Comparison of ENCODE assay signal across 9 cellular contexts in genomic region chr15:62125763-62126162, GRCh38. TPM values are rescaled to one million over a fixed set of nuclear protein-coding genes. Genes with fewer than 3 reads are reported as not detected.
DNase-seq lines count a peak whose midpoint lies in the region; ATAC-seq, FAIRE-seq and TF ChIP-seq lines count a peak whose summit lies in the region.
"Had no signal": no experiment of that assay in that cellular context is flagged by ENCODE, and none has a peak within 500 bp of the region (broad histone marks: within the 10 kb centered on the region; RNA-seq: fewer than 3 reads in every experiment).

No MANE protein-coding gene starts in this region.

- no peak overlapping the region for H3K27ac Mint-ChIP-seq in stimulated activated naive CD8-positive, alpha-beta T cell treated with anti-CD3 and anti-CD28 coated beads, Interleukin-15, amount 100 ng/mL, for 72 hours
- H3K27ac Mint-ChIP-seq in activated naive CD8-positive, alpha-beta T cell treated with anti-CD3 and anti-CD28 coated beads for 36 hours, result no peak overlapping the region
- H3K27ac Mint-ChIP-seq: activated naive CD8-positive, alpha-beta T cell had no signal

- ATAC-seq in right cardiac atrium, result peak; percentile 74 to 76
- no peak for ATAC-seq in stimulated activated naive CD8-positive, alpha-beta T cell treated with anti-CD3 and anti-CD28 coated beads, Interleukin-15, amount 100 ng/mL, for 72 hours
- ATAC-seq in HG02981 (IDR thresholded peaks at IDR 0.05; ENCODE audit: unreplicated experiment), result no peak

- no peak overlapping the region for H3K27ac ChIP-seq in right cardiac atrium (ENCODE audit: low read length)

- no peak overlapping the region for H3K4me3 Mint-ChIP-seq in stimulated activated naive CD8-positive, alpha-beta T cell treated with anti-CD3 and anti-CD28 coated beads, Interleukin-15, amount 100 ng/mL, for 72 hours
- no peak overlapping the region for H3K4me3 Mint-ChIP-seq in activated naive CD8-positive, alpha-beta T cell treated with anti-CD3 and anti-CD28 coated beads for 36 hours
- H3K4me3 Mint-ChIP-seq: activated naive CD8-positive, alpha-beta T cell had no signal

- H3K4me1 ChIP-seq in BE2C (peaks cover 12% of the 10 kb centered on the region), right cardiac atrium (ENCODE audit: control insufficient read depth, insufficient read depth, low read length) (no peaks in the 10 kb centered on the region)

- peak; percentile 79 for TF ChIP-seq CTCF in BE2C (IDR thresholded peaks at IDR 0.05; ENCODE audit: low read depth, low read length)

- 7% methylated on average over 2 of the region's 2 CpGs for WGBS in right cardiac atrium

- in situ Hi-C loops in SK-MEL-5 (cut with HindIII; ENCODE audit: low pct_unique_long_range_greater_than_20kb, low sequenced_read_pairs), result no loop called here

- no peaks in the 10 kb centered on the region for H3K36me3 ChIP-seq in BE2C

- FAIRE-seq in HTR-8/SVneo (lab: Jason Lieb, UNC), result no peak

- no peaks in the 10 kb centered on the region for H3K9me3 ChIP-seq in BE2C
- H3K9me3 ChIP-seq in right cardiac atrium (ENCODE audit: control insufficient read depth, low read length), result no peaks in the 10 kb centered on the region

- peaks cover 56% of the 10 kb centered on the region for H3K4me1 Mint-ChIP-seq in stimulated activated naive CD8-positive, alpha-beta T cell treated with anti-CD3 and anti-CD28 coated beads, Interleukin-15, amount 100 ng/mL, for 72 hours
- H3K4me1 Mint-ChIP-seq in activated naive CD8-positive, alpha-beta T cell treated with anti-CD3 and anti-CD28 coated beads for 36 hours, result peaks cover 26% of the 10 kb centered on the region

- no peaks in the 10 kb centered on the region for H3K27me3 ChIP-seq in BE2C
- no peaks in the 10 kb centered on the region for H3K27me3 ChIP-seq in right cardiac atrium (ENCODE audit: control insufficient read depth, insufficient read depth)

- H3K36me3 Mint-ChIP-seq in activated naive CD8-positive, alpha-beta T cell treated with anti-CD3 and anti-CD28 coated beads for 36 hours, result no peaks in the 10 kb centered on the region

- peaks cover 0 to 17% of the 10 kb centered on the region in 2 donors for H3K9me3 Mint-ChIP-seq in stimulated activated naive CD8-positive, alpha-beta T cell treated with anti-CD3 and anti-CD28 coated beads, Interleukin-15, amount 100 ng/mL, for 72 hours
- H3K9me3 Mint-ChIP-seq in activated naive CD8-positive, alpha-beta T cell treated with anti-CD3 and anti-CD28 coated beads for 36 hours, result peaks cover 10% of the 10 kb centered on the region

- intact Hi-C loops in right cardiac atrium (cut with DNase I), result no loop called here

- DNase-seq in BE2C, result peak; percentile 69
- DNase-seq in M059J (ENCODE audit: low read depth), result peak; percentile 47
- DNase-seq in SK-MEL-5 (ENCODE audit: low read depth, low spot score), result peak; percentile 76
- DNase-seq in right cardiac atrium, result no peak
- no peak for DNase-seq in stimulated activated naive CD8-positive, alpha-beta T cell treated with anti-CD3 and anti-CD28 coated beads, Interleukin-15, amount 100 ng/mL, for 72 hours
- no peak for DNase-seq in HTR-8/SVneo (ENCODE audit: insufficient read length, low spot score)
- DNase-seq in activated naive CD8-positive, alpha-beta T cell treated with anti-CD3 and anti-CD28 coated beads for 36 hours, result no peak

- H3K27me3 Mint-ChIP-seq in stimulated activated naive CD8-positive, alpha-beta T cell treated with anti-CD3 and anti-CD28 coated beads, Interleukin-15, amount 100 ng/mL, for 72 hours, result peaks cover 14% of the 10 kb centered on the region
- no peaks in the 10 kb centered on the region for H3K27me3 Mint-ChIP-seq in activated naive CD8-positive, alpha-beta T cell treated with anti-CD3 and anti-CD28 coated beads for 36 hours
- H3K27me3 Mint-ChIP-seq: activated naive CD8-positive, alpha-beta T cell had no signal

- H3K4me3 ChIP-seq in BE2C (ENCODE audit: low read depth, low read length) (no peak overlapping the region), right cardiac atrium (ENCODE audit: low read length) (no peak overlapping the region)

RNA-seq across cellular contexts. Expression of gene C2CD4B, which starts 39.3 kb away (rescaled TPM):
- not detected for polyA plus RNA-seq in BE2C (2012; ENCODE audit: insufficient read depth, insufficient read length, low read depth)
- not detected in 2 replicates for total RNA-seq in M059J (2014; rRNA removed; shearing (Covaris generic))
- total RNA-seq in SK-MEL-5 (2014; rRNA removed; shearing (Covaris generic)), result not detected in 2 replicates
- not detected in 2 replicates for polyA plus RNA-seq in SK-MEL-5 (2015; cell fraction: cytosol; rRNA removed)
- polyA plus RNA-seq in SK-MEL-5 (2015; cell fraction: nucleus; rRNA removed), result not detected in 2 replicates
- total RNA-seq in right cardiac atrium, result 1 to 10 TPM; 1.4 to 2.4 (median 1.6) TPM
- polyA plus RNA-seq in right cardiac atrium, result 2.8 TPM
- not detected for total RNA-seq in activated naive CD8-positive, alpha-beta T cell treated with anti-CD3 and anti-CD28 coated beads for 36 hours

RNA-seq across cellular contexts. Expression of gene C2CD4A, which starts 59.0 kb away (rescaled TPM):
- polyA plus RNA-seq in BE2C (2012; ENCODE audit: insufficient read depth, insufficient read length, low read depth), result 0.25 TPM
- 0.05 TPM in 1 of 2 replicates, not detected in the other for total RNA-seq in M059J (2014; rRNA removed; shearing (Covaris generic))
- total RNA-seq in SK-MEL-5 (2014; rRNA removed; shearing (Covaris generic)), result not detected in 2 replicates
- polyA plus RNA-seq in SK-MEL-5 (2015; cell fraction: cytosol; rRNA removed), result not detected in 2 replicates
- polyA plus RNA-seq in SK-MEL-5 (2015; cell fraction: nucleus; rRNA removed), result not detected in 2 replicates
- total RNA-seq in right cardiac atrium, result not detected
- polyA plus RNA-seq in right cardiac atrium, result 0.02 TPM
- total RNA-seq in activated naive CD8-positive, alpha-beta T cell treated with anti-CD3 and anti-CD28 coated beads for 36 hours, result under 1 TPM; 0.12 to 0.20 TPM

Comparison
In these comparisons a context has a peak if more than half of its experiments do, and no peak if none do; other contexts are left out.
1. DNase-seq: peak in BE2C (single experiment), M059J (single experiment) and SK-MEL-5 (single experiment); none in right cardiac atrium (0 of 3), stimulated activated naive CD8-positive, alpha-beta T cell treated with anti-CD3 and anti-CD28 coated beads, Interleukin-15, amount 100 ng/mL, for 72 hours (0 of 2), HTR-8/SVneo (single experiment) and activated naive CD8-positive, alpha-beta T cell treated with anti-CD3 and anti-CD28 coated beads for 36 hours (single experiment).
2. ATAC-seq: peak in right cardiac atrium (2 of 2); none in stimulated activated naive CD8-positive, alpha-beta T cell treated with anti-CD3 and anti-CD28 coated beads, Interleukin-15, amount 100 ng/mL, for 72 hours (single experiment) and HG02981 (single experiment).